ENCODE assay signal across 10 cellular contexts in genomic region chr2:38709515-38710194, GRCh38. TPM values are rescaled to one million over a fixed set of nuclear protein-coding genes. Genes with fewer than 3 reads are reported as not detected.
DNase-seq lines count a peak whose midpoint lies in the region; ATAC-seq, FAIRE-seq and TF ChIP-seq lines count a peak whose summit lies in the region.
"Had no signal": no experiment of that assay in that cellular context is flagged by ENCODE, and none has a peak within 500 bp of the region (broad histone marks: within the 10 kb centered on the region; RNA-seq: fewer than 3 reads in every experiment).

No MANE protein-coding gene starts in this region.

- H3K27me3 ChIP-seq in effector memory CD4-positive, alpha-beta T cell (replicated peaks; ENCODE audit: control insufficient read depth, insufficient read depth, low read length, poor library complexity, severe bottlenecking), result no peaks in the 10 kb centered on the region

- FAIRE-seq in GM12892 (lab: Jason Lieb, UNC), result peak; percentile 94

- peak; percentile 77 for ATAC-seq in GM21381 (IDR thresholded peaks at IDR 0.05; ENCODE audit: unreplicated experiment)
- ATAC-seq in HG03354 (IDR thresholded peaks at IDR 0.05; ENCODE audit: poor library complexity, severe bottlenecking, unreplicated experiment), result no peak

- H3K36me3 ChIP-seq in effector memory CD4-positive, alpha-beta T cell (ENCODE audit: control insufficient read depth, insufficient read depth, low read length), result peaks cover 8% of the 10 kb centered on the region

- TF ChIP-seq POLR2A in GM12892 (IDR thresholded peaks at IDR 0.05; ENCODE audit: low read depth, low read length), result no peak

- H3K27ac ChIP-seq in effector memory CD4-positive, alpha-beta T cell (ENCODE audit: insufficient read depth, low read length, poor library complexity, severe bottlenecking), result peak overlapping the region; percentile 75
- no peak overlapping the region for H3K27ac ChIP-seq in substantia nigra (ENCODE audit: low read depth, low read length, poor library complexity, severe bottlenecking)

- H3K4me1 ChIP-seq in effector memory CD4-positive, alpha-beta T cell (ENCODE audit: control insufficient read depth, insufficient read depth, low read length, poor library complexity, severe bottlenecking), result peaks cover 30% of the 10 kb centered on the region

- H3K4me3 ChIP-seq in effector memory CD4-positive, alpha-beta T cell (ENCODE audit: insufficient read depth, low read depth, low read length, poor library complexity, severe bottlenecking), result peak overlapping the region; percentile 4

- DNase-seq in GM12892 (ENCODE audit: insufficient read length) (no peak), T-helper 1 cell (peak in 4 of 5 donors; percentile 24 to 54 (median 44)), substantia nigra (lab: John Stamatoyannopoulos, UW) (no peak), GM20000 (ENCODE audit: low spot score) (no peak), iPS-NIHi7 (ENCODE audit: extremely low spot score) (no peak)
- peak; percentile 38 to 51 (median 44) for DNase-seq in effector memory CD4-positive, alpha-beta T cell
- DNase-seq: HFFc6, MV-4-11 had no signal

- no peaks in the 10 kb centered on the region for H3K9me3 ChIP-seq in effector memory CD4-positive, alpha-beta T cell (ENCODE audit: control insufficient read depth, low read length)

- TF ChIP-seq CTCF in GM20000 (IDR thresholded peaks at IDR 0.05; ENCODE audit: extremely low read depth, missing control alignments), result no peak

RNA-seq across cellular contexts. Expression of gene SRSF7, which starts 41.5 kb away (rescaled TPM):
- 274 TPM for polyA plus RNA-seq in GM12892 (2012; ENCODE audit: missing spikeins)

RNA-seq across cellular contexts. Expression of gene GALM, which starts 43.7 kb away (rescaled TPM):
- polyA plus RNA-seq in GM12892 (2012; ENCODE audit: missing spikeins), result 12.1 TPM

Comparison
In these comparisons a context has a peak if more than half of its experiments do, and no peak if none do; other contexts are left out.
1. DNase-seq: peak in T-helper 1 cell (4 of 5) and effector memory CD4-positive, alpha-beta T cell (3 of 3); none in GM12892 (single experiment), substantia nigra (0 of 49), GM20000 (single experiment) and iPS-NIHi7 (single experiment).